Comparison of ENCODE assay signal across 16 cellular contexts in genomic region chr7:77800730-77801129, GRCh38. TPM values are rescaled to one million over a fixed set of nuclear protein-coding genes. Genes with fewer than 3 reads are reported as not detected.
DNase-seq lines count a peak whose midpoint lies in the region; FAIRE-seq and TF ChIP-seq lines count a peak whose summit lies in the region.
"Had no signal": no experiment of that assay in that cellular context is flagged by ENCODE, and none has a peak within 500 bp of the region (broad histone marks: within the 10 kb centered on the region; RNA-seq: fewer than 3 reads in every experiment).

No MANE protein-coding gene starts in this region.

- peak overlapping the region; percentile 93 for H3K4me2 ChIP-seq in astrocyte (ENCODE audit: low read length)

- H3K4me3 Mint-ChIP-seq in T-helper 1 cell treated with Interleukin-12 subunit alpha and Interleukin-12 subunit beta and Interleukin-4 antibody, amounts not matched to agents 30 μg/mL and 1 μg/mL, for 36 hours: peak overlapping the region; percentile 91
- peak overlapping the region; percentile 10 for H3K4me3 Mint-ChIP-seq in astrocyte (ENCODE audit: unreplicated experiment)

- peaks cover 58% of the 10 kb centered on the region for H3K4me1 Mint-ChIP-seq in T-helper 1 cell treated with Interleukin-12 subunit alpha and Interleukin-12 subunit beta and Interleukin-4 antibody, amounts not matched to agents 30 μg/mL and 1 μg/mL, for 36 hours (ENCODE audit: low read depth)
- H3K4me1 Mint-ChIP-seq in astrocyte (ENCODE audit: low read depth, unreplicated experiment): peaks cover 12% of the 10 kb centered on the region

- no peaks in the 10 kb centered on the region for H3K27me3 Mint-ChIP-seq in T-helper 1 cell treated with Interleukin-12 subunit alpha and Interleukin-12 subunit beta and Interleukin-4 antibody, amounts not matched to agents 30 μg/mL and 1 μg/mL, for 36 hours (ENCODE audit: low read depth)
- no peaks in the 10 kb centered on the region for H3K27me3 Mint-ChIP-seq in astrocyte (ENCODE audit: low read depth, unreplicated experiment)

- DNase-seq in T-helper 1 cell (no peak), LoVo (ENCODE audit: low spot score) (peak; percentile 42), astrocyte (ENCODE audit: low read depth) (no peak), renal cortical epithelial cell (ENCODE audit: low read depth) (peak; percentile 6), midbrain (lab: John Stamatoyannopoulos, UW) (no peak), cerebellar cortex (ENCODE audit: low spot score) (no peak), H4 (ENCODE audit: low spot score) (no peak)
- DNase-seq: 8988T; activated CD8-positive, alpha-beta memory T cell treated with anti-CD3 and anti-CD28 coated beads, Interleukin-2, amount 50 U/mL, for 48 hours; amniotic stem cell; Caco-2; NCI-H2107 had no signal

- no peak for TF ChIP-seq CTCF in astrocyte (IDR thresholded peaks at IDR 0.05; ENCODE audit: insufficient read depth, low read depth, low read length)

- no peak overlapping the region for H3K9ac ChIP-seq in astrocyte (ENCODE audit: low read length)

- H3K36me3 Mint-ChIP-seq in T-helper 1 cell treated with Interleukin-12 subunit alpha and Interleukin-12 subunit beta and Interleukin-4 antibody, amounts not matched to agents 30 μg/mL and 1 μg/mL, for 36 hours (ENCODE audit: low read depth): peaks cover 29% of the 10 kb centered on the region
- H3K36me3 Mint-ChIP-seq in astrocyte (ENCODE audit: low read depth, unreplicated experiment): no peaks in the 10 kb centered on the region

- no peaks in the 10 kb centered on the region for H3K36me3 ChIP-seq in astrocyte (ENCODE audit: insufficient read depth, low read length)
- H3K36me3 ChIP-seq: tibial nerve had no signal

- FAIRE-seq in astrocyte (lab: Jason Lieb, UNC): no peak
- FAIRE-seq: colon, islet of Langerhans had no signal

- H3K27ac Mint-ChIP-seq in T-helper 1 cell treated with Interleukin-12 subunit alpha and Interleukin-12 subunit beta and Interleukin-4 antibody, amounts not matched to agents 30 μg/mL and 1 μg/mL, for 36 hours: no peak overlapping the region
- H3K27ac Mint-ChIP-seq in astrocyte (ENCODE audit: unreplicated experiment): no peak overlapping the region

- H3K27me3 ChIP-seq in astrocyte (ENCODE audit: insufficient read depth, low read length): no peaks in the 10 kb centered on the region
- H3K27me3 ChIP-seq: tibial nerve had no signal

- H3K4me3 ChIP-seq in astrocyte (ENCODE audit: insufficient read depth, low read depth, low read length): no peak overlapping the region

- H2AFZ ChIP-seq in astrocyte (ENCODE audit: low read depth, low read length): no peak overlapping the region

- H3K27ac ChIP-seq in astrocyte (ENCODE audit: low read depth, low read length): no peak overlapping the region
- H3K27ac ChIP-seq: tibial nerve had no signal

- peaks cover 11% of the 10 kb centered on the region for H4K20me1 ChIP-seq in astrocyte (ENCODE audit: insufficient read depth, low read length)

- peaks cover 90% of the 10 kb centered on the region for H3K79me2 ChIP-seq in astrocyte (ENCODE audit: insufficient read depth, low read length)

- peaks cover 20% of the 10 kb centered on the region for H3K4me1 ChIP-seq in astrocyte (ENCODE audit: insufficient read depth, low read length)

- peaks cover 11% of the 10 kb centered on the region for H3K9me3 Mint-ChIP-seq in T-helper 1 cell treated with Interleukin-12 subunit alpha and Interleukin-12 subunit beta and Interleukin-4 antibody, amounts not matched to agents 30 μg/mL and 1 μg/mL, for 36 hours
- peaks cover 3% of the 10 kb centered on the region for H3K9me3 Mint-ChIP-seq in astrocyte (ENCODE audit: unreplicated experiment)

- no peaks in the 10 kb centered on the region for H3K9me3 ChIP-seq in astrocyte (ENCODE audit: insufficient read depth, low read depth, low read length)

RNA-seq across cellular contexts. Expression of gene PHTF2, which starts 2.2 kb away (rescaled TPM):
- total RNA-seq in astrocyte (27.0 and 36.2 TPM in 2 replicates), renal cortical epithelial cell (8.2 and 9.4 TPM in 2 replicates)
- total RNA-seq in H4 (2014; rRNA removed; shearing (Covaris generic)): 41.2 and 53.6 TPM in 2 replicates

RNA-seq across cellular contexts. Expression of gene TMEM60, which starts 2.5 kb away (rescaled TPM):
- total RNA-seq in astrocyte (12.2 and 13.2 TPM in 2 replicates), renal cortical epithelial cell (12.0 and 12.9 TPM in 2 replicates)
- total RNA-seq in H4 (2014; rRNA removed; shearing (Covaris generic)): 58.0 and 58.2 TPM in 2 replicates

Comparison
In these comparisons a context has a peak if more than half of its experiments do, and no peak if none do; other contexts are left out.
1. DNase-seq: peak in LoVo (single experiment) and renal cortical epithelial cell (single experiment); none in T-helper 1 cell (0 of 5), astrocyte (single experiment), midbrain (single experiment), cerebellar cortex (single experiment) and H4 (single experiment).